In the genomic region with DNA sequence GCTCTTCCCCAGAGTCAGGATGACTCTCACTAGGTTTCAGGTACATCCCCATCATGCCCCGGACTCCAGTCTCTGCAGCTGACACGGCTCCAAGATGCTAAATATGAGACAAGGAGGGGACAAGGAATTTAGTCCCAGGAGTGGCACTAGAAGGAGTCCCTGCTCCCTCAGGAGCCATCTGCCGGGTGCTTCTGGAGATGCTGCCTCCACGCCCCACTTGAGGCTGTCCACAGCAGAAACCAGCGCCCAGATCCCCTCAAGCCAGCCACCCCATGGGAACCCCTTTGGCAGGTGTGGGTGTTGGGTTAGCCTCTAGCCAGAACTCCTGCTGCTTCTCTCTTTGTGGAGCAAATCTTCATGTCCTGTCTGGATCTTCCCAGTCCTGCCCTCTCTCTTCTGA, we compare ENCODE assay signal across 15 cellular contexts. TPM values are rescaled to one million over a fixed set of nuclear protein-coding genes. Genes with fewer than 3 reads are reported as not detected.
DNase-seq lines count a peak whose midpoint lies in the region; ATAC-seq and TF ChIP-seq lines count a peak whose summit lies in the region.
"Had no signal": no experiment of that assay in that cellular context is flagged by ENCODE, and none has a peak within 500 bp of the region (broad histone marks: within the 10 kb centered on the region; RNA-seq: fewer than 3 reads in every experiment).

No MANE protein-coding gene starts in this region.

- H3K27ac ChIP-seq in DOHH2 (ENCODE audit: low read depth, low read length) (peak overlapping the region; percentile 12; the same call in 1 of the 2 replicates), thymus (ENCODE audit: low read depth) (peak overlapping the region; percentile 9), osteoblast (ENCODE audit: low read depth, low read length) (no peak overlapping the region)
- H3K27ac ChIP-seq: SJSA1 had no signal

- no peak for DNase-seq in activated B cell treated with CpG ODN at 0.5 μM for 24 hours
- no peak for DNase-seq in mesothelial cell of epicardium (ENCODE audit: low spot score in 2 of 2, unreplicated experiment in 2 of 2)
- no peak for DNase-seq in osteoblast (ENCODE audit: insufficient read length, low spot score, missing footprints)
- no peak for DNase-seq in chondrocyte (ENCODE audit: low spot score)
- no peak for DNase-seq in NK-92 treated with Interleukin-12 subunit alpha and Interleukin-12 subunit beta, amount 100 ng/mL, for 24 hours (lab: John Stamatoyannopoulos, UW)
- DNase-seq in activated effector memory CD4-positive, alpha-beta T cell treated with Interleukin-2 at 50 U/mL for 16 hours: no peak
- DNase-seq: AML-193, MV-4-11, NCI-H1436, NCI-H2029 treated with DMSO at 0.1 percent for 48 hours had no signal

- H3K4me1 ChIP-seq in DOHH2 (ENCODE audit: control insufficient read depth, low read length) (peaks cover 99% of the 10 kb centered on the region), thymus (ENCODE audit: control insufficient read depth, insufficient read depth, low read length) (peaks cover 46% of the 10 kb centered on the region), osteoblast (ENCODE audit: insufficient read depth, low read length) (peaks cover 20% of the 10 kb centered on the region)

- H3K9me3 ChIP-seq in DOHH2 (ENCODE audit: control insufficient read depth, insufficient read depth, low read length): no peaks in the 10 kb centered on the region
- H3K9me3 ChIP-seq in thymus (ENCODE audit: control insufficient read depth): no peaks in the 10 kb centered on the region
- H3K9me3 ChIP-seq in osteoblast (ENCODE audit: low read depth, low read length): no peaks in the 10 kb centered on the region
- H3K9me3 ChIP-seq: SJSA1 had no signal

- H3K4me3 ChIP-seq in DOHH2 (ENCODE audit: low read length): peak overlapping the region; percentile 15; the same call in 1 of the 2 replicates
- no peak overlapping the region for H3K4me3 ChIP-seq in thymus (ENCODE audit: low read length)
- H3K4me3 ChIP-seq in osteoblast (ENCODE audit: insufficient read depth, low read length): no peak overlapping the region
- H3K4me3 ChIP-seq: SJSA1 had no signal

- H3K27ac Mint-ChIP-seq in activated B cell treated with CpG ODN at 0.5 μM for 24 hours (peak overlapping the region; percentile 91), mesothelial cell of epicardium (peak overlapping the region; percentile 39), chondrocyte (ENCODE audit: unreplicated experiment) (no peak overlapping the region)

- H3K79me2 ChIP-seq in DOHH2 (ENCODE audit: control insufficient read depth, low read length) (peaks cover 100% of the 10 kb centered on the region), osteoblast (ENCODE audit: insufficient read depth, low read length) (no peaks in the 10 kb centered on the region)

- H3K27me3 ChIP-seq in DOHH2 (ENCODE audit: control insufficient read depth, low read length): no peaks in the 10 kb centered on the region
- no peaks in the 10 kb centered on the region for H3K27me3 ChIP-seq in thymus (ENCODE audit: control insufficient read depth, insufficient read depth)
- H3K27me3 ChIP-seq in osteoblast (ENCODE audit: insufficient read depth, low read length): no peaks in the 10 kb centered on the region

- CTCF ChIA-PET in activated B cell treated with CpG ODN at 0.5 μM for 24 hours (lab: Charles Lee): interaction anchor here (1.5 kb wide), 1 partner anchor 11 kb away, joined by 4 read pairs; no protein-coding TSS in a partner anchor

- no peak overlapping the region for H2AFZ ChIP-seq in osteoblast (ENCODE audit: low read length)

- H4K20me1 ChIP-seq in DOHH2 (ENCODE audit: control insufficient read depth, insufficient read depth, low read depth, low read length) (peaks cover 76% of the 10 kb centered on the region), osteoblast (ENCODE audit: insufficient read depth, low read length) (no peaks in the 10 kb centered on the region)

- H3K4me1 Mint-ChIP-seq in activated B cell treated with CpG ODN at 0.5 μM for 24 hours (peaks cover 97% of the 10 kb centered on the region), mesothelial cell of epicardium (peaks cover 75% of the 10 kb centered on the region), chondrocyte (ENCODE audit: low read depth) (peaks cover 40% of the 10 kb centered on the region)

- H3K36me3 ChIP-seq in DOHH2 (ENCODE audit: control insufficient read depth, low read length) (peaks cover 97% of the 10 kb centered on the region), thymus (ENCODE audit: control insufficient read depth, insufficient read depth) (peaks cover 30% of the 10 kb centered on the region), osteoblast (ENCODE audit: insufficient read depth, low read length) (no peaks in the 10 kb centered on the region)
- H3K36me3 ChIP-seq: SJSA1 had no signal

- intact Hi-C loops in activated B cell treated with CpG ODN at 0.5 μM for 24 hours (cut with micrococcal nuclease): loop anchor here (2.0 kb wide), 1 partner anchor 14 kb away; no protein-coding TSS in a partner anchor

- H3K27me3 Mint-ChIP-seq in activated B cell treated with CpG ODN at 0.5 μM for 24 hours (no peaks in the 10 kb centered on the region), mesothelial cell of epicardium (ENCODE audit: low read depth) (no peaks in the 10 kb centered on the region), chondrocyte (ENCODE audit: low read depth) (no peaks in the 10 kb centered on the region)

- peaks cover 12% of the 10 kb centered on the region for H3F3A ChIP-seq in DOHH2 (ENCODE audit: control insufficient read depth, insufficient read depth)

- peaks cover 79% of the 10 kb centered on the region for H3K36me3 Mint-ChIP-seq in activated B cell treated with CpG ODN at 0.5 μM for 24 hours (ENCODE audit: low read depth)
- H3K36me3 Mint-ChIP-seq in mesothelial cell of epicardium: peaks cover 6% of the 10 kb centered on the region
- no peaks in the 10 kb centered on the region for H3K36me3 Mint-ChIP-seq in chondrocyte (ENCODE audit: low read depth)

- TF ChIP-seq CTCF in DOHH2 (IDR thresholded peaks at IDR 0.05; ENCODE audit: low read depth, low read length, poor library complexity, severe bottlenecking) (no peak), activated B cell treated with CpG ODN at 0.5 μM for 24 hours (IDR thresholded peaks at IDR 0.05) (no peak), mesothelial cell of epicardium (IDR thresholded peaks at IDR 0.05; ENCODE audit: unreplicated experiment) (no peak), osteoblast (IDR thresholded peaks at IDR 0.05; ENCODE audit: extremely low read depth, low read depth, low read length) (no peak), chondrocyte (IDR thresholded peaks at IDR 0.05) (no peak)

- WGBS in thymus: 95% methylated on average over 5 of the region's 5 CpGs

- ATAC-seq in activated B cell treated with CpG ODN at 0.5 μM for 24 hours (ENCODE audit: low read depth): no peak
- ATAC-seq: HCT116 had no signal

- H3K4me2 ChIP-seq in DOHH2 (ENCODE audit: low read length) (peak overlapping the region; percentile 23), osteoblast (ENCODE audit: insufficient read depth, low read length) (no peak overlapping the region)

- POLR2A ChIA-PET in activated B cell treated with CpG ODN at 0.5 μM for 24 hours (lab: Charles Lee): interaction anchor here (1.6 to 2.1 kb wide), 2 partner anchors 12 to 37 kb away, joined by 4 to 10 read pairs; no protein-coding TSS in a partner anchor

- H3K4me3 Mint-ChIP-seq in activated B cell treated with CpG ODN at 0.5 μM for 24 hours (peak overlapping the region; percentile 66), mesothelial cell of epicardium (no peak overlapping the region), chondrocyte (ENCODE audit: unreplicated experiment) (no peak overlapping the region)

- no peaks in the 10 kb centered on the region for H3K9me2 ChIP-seq in DOHH2 (replicated peaks; ENCODE audit: control insufficient read depth, low read length)

- no peaks in the 10 kb centered on the region for H3K9me3 Mint-ChIP-seq in activated B cell treated with CpG ODN at 0.5 μM for 24 hours
- H3K9me3 Mint-ChIP-seq in mesothelial cell of epicardium: no peaks in the 10 kb centered on the region
- no peaks in the 10 kb centered on the region for H3K9me3 Mint-ChIP-seq in chondrocyte (ENCODE audit: low read depth)

RNA-seq across cellular contexts. Expression of gene BCL11A, which starts 40.3 kb away (rescaled TPM):
- total RNA-seq in activated B cell treated with CpG ODN at 0.5 μM for 24 hours (279 and 331 TPM in 2 replicates), mesothelial cell of epicardium (139 to 142 TPM (median 141 TPM) in 3 replicates), osteoblast (0.29 and 1.4 TPM in 2 replicates), chondrocyte (11.1 to 15.4 TPM (median 13.4 TPM) in 3 replicates)
- 33.6 TPM for polyA plus RNA-seq in thymus
- total RNA-seq: HT-29 had no signal
